In genomic region chr4:188971125-188971524, GRCh38 we compare ENCODE assay signal across 9 cellular contexts.
DNase-seq lines count a peak whose midpoint lies in the region; TF ChIP-seq lines count a peak whose summit lies in the region.
"Had no signal": no experiment of that assay in that cellular context is flagged by ENCODE, and none has a peak within 500 bp of the region (broad histone marks: within the 10 kb centered on the region; RNA-seq: fewer than 3 reads in every experiment).

No MANE protein-coding gene starts in this region.

- no peaks in the 10 kb centered on the region for H3K27me3 ChIP-seq in CD4-positive, alpha-beta memory T cell (ENCODE audit: insufficient read depth, low read length)
- H3K27me3 ChIP-seq in mesenchymal stem cell (ENCODE audit: control insufficient read depth in 1 of 2, insufficient read depth in 1 of 2, low read length in 2 of 2): no peaks in the 10 kb centered on the region
- H3K27me3 ChIP-seq: vagina had no signal

- no peak overlapping the region for H4K8ac ChIP-seq in mesenchymal stem cell (ENCODE audit: low read length)

- no peaks in the 10 kb centered on the region for H3K27me3 Mint-ChIP-seq in brain
- no peaks in the 10 kb centered on the region for H3K27me3 Mint-ChIP-seq in CD4-positive, alpha-beta memory T cell

- H3K4me1 Mint-ChIP-seq in brain: peaks cover 8% of the 10 kb centered on the region
- H3K4me1 Mint-ChIP-seq in CD4-positive, alpha-beta memory T cell: no peaks in the 10 kb centered on the region

- peak; percentile 26 to 40 for TF ChIP-seq CTCF in brain (conservative IDR thresholded peaks at IDR 0.05)

- CTCF ChIA-PET in CD4-positive, alpha-beta memory T cell (lab: Charles Lee; ENCODE audit: partially characterized antibody): no interaction called here

- no peak overlapping the region for H2AFZ ChIP-seq in mesenchymal stem cell (ENCODE audit: low read depth, low read length)

- DNase-seq in Daoy (ENCODE audit: low read depth): peak; percentile 4
- peak; percentile 55 for DNase-seq in NAMALWA (ENCODE audit: low spot score)
- peak; percentile 32 for DNase-seq in myocyte (ENCODE audit: low read depth)
- DNase-seq in CD4-positive, alpha-beta memory T cell: no peak
- no peak for DNase-seq in activated naive CD4-positive, alpha-beta T cell treated with anti-CD3 and anti-CD28 coated beads, Interleukin-2, amount 50 U/mL, for 16 hours
- DNase-seq in activated T-cell treated with anti-CD3 and anti-CD28 coated beads, Interleukin-2, amount 50 U/mL, for 48 hours: no peak
- no peak for DNase-seq in mesenchymal stem cell

- H3K4ac ChIP-seq in mesenchymal stem cell (ENCODE audit: low read depth in 1 of 2, low read length in 2 of 2): no peak overlapping the region

- no peak overlapping the region for H3K27ac Mint-ChIP-seq in brain
- no peak overlapping the region for H3K27ac Mint-ChIP-seq in CD4-positive, alpha-beta memory T cell

- no peak overlapping the region for H3K9ac ChIP-seq in mesenchymal stem cell (ENCODE audit: low read length)

- H2BK120ac ChIP-seq in mesenchymal stem cell (ENCODE audit: low read depth, low read length): no peak overlapping the region

- H2BK15ac ChIP-seq in mesenchymal stem cell (ENCODE audit: low read depth, poor library complexity, severe bottlenecking): no peak overlapping the region

- H3K79me1 ChIP-seq in mesenchymal stem cell (replicated peaks; ENCODE audit: low read length, poor library complexity, severe bottlenecking): no peaks in the 10 kb centered on the region

- no peak overlapping the region for H3K4me2 ChIP-seq in mesenchymal stem cell (ENCODE audit: low read length, poor library complexity, severe bottlenecking)

- H4K91ac ChIP-seq in mesenchymal stem cell (ENCODE audit: low read length): no peak overlapping the region

- no peak overlapping the region for H3K4me3 Mint-ChIP-seq in brain
- no peak overlapping the region for H3K4me3 Mint-ChIP-seq in CD4-positive, alpha-beta memory T cell

- POLR2A ChIA-PET in CD4-positive, alpha-beta memory T cell (lab: Charles Lee; ENCODE audit: partially characterized antibody): no interaction called here

- no peak overlapping the region for H3K18ac ChIP-seq in mesenchymal stem cell (ENCODE audit: low read depth in 1 of 2, low read length in 2 of 2)

- H3K36me3 ChIP-seq in CD4-positive, alpha-beta memory T cell (ENCODE audit: insufficient read depth, low read length): no peaks in the 10 kb centered on the region
- H3K36me3 ChIP-seq in mesenchymal stem cell (ENCODE audit: control insufficient read depth in 1 of 2, insufficient read depth in 2 of 2, low read depth in 1 of 2, low read length in 2 of 2): no peaks in the 10 kb centered on the region
- H3K36me3 ChIP-seq: vagina had no signal

- 38% methylated on average over 2 of the region's 3 CpGs for WGBS in mesenchymal stem cell

- H2BK5ac ChIP-seq in mesenchymal stem cell (ENCODE audit: low read depth, low read length, poor library complexity, severe bottlenecking): no peak overlapping the region

- H3K9me3 Mint-ChIP-seq in brain: peaks cover 0 to 12% (median 0%) of the 10 kb centered on the region in 5 experiments
- H3K9me3 Mint-ChIP-seq in CD4-positive, alpha-beta memory T cell: peaks cover 7 to 18% (median 11%) of the 10 kb centered on the region in 8 donors

- no peak overlapping the region for H2AK5ac ChIP-seq in mesenchymal stem cell (ENCODE audit: low read length, severe bottlenecking)

- no peak overlapping the region for H2BK12ac ChIP-seq in mesenchymal stem cell (ENCODE audit: low read length in 2 of 2)

- H3K23ac ChIP-seq in mesenchymal stem cell (ENCODE audit: low read length in 2 of 2): no peak overlapping the region

- no peaks in the 10 kb centered on the region for H3K36me3 Mint-ChIP-seq in brain
- no peaks in the 10 kb centered on the region for H3K36me3 Mint-ChIP-seq in CD4-positive, alpha-beta memory T cell

- no peak overlapping the region for H3K4me3 ChIP-seq in CD4-positive, alpha-beta memory T cell (ENCODE audit: low read length in 2 of 2)
- H3K4me3 ChIP-seq in mesenchymal stem cell (ENCODE audit: insufficient read depth in 1 of 2, low read depth in 1 of 2, low read length in 2 of 2): no peak overlapping the region
- H3K4me3 ChIP-seq: vagina had no signal

- no peaks in the 10 kb centered on the region for H3K4me1 ChIP-seq in CD4-positive, alpha-beta memory T cell (ENCODE audit: insufficient read depth, low read length)
- peaks cover 3% of the 10 kb centered on the region for H3K4me1 ChIP-seq in mesenchymal stem cell (ENCODE audit: control insufficient read depth, insufficient read depth, low read depth, low read length)
- H3K4me1 ChIP-seq: vagina had no signal

- H3K27ac ChIP-seq in CD4-positive, alpha-beta memory T cell (ENCODE audit: low read depth, low read length): no peak overlapping the region
- no peak overlapping the region for H3K27ac ChIP-seq in mesenchymal stem cell (ENCODE audit: low read length, poor library complexity, severe bottlenecking)
- H3K27ac ChIP-seq: vagina had no signal

- H3K14ac ChIP-seq in mesenchymal stem cell (ENCODE audit: low read length in 2 of 2): no peak overlapping the region

- intact Hi-C loops in CD4-positive, alpha-beta memory T cell (cut with micrococcal nuclease): no loop called here

- H3K9me3 ChIP-seq in CD4-positive, alpha-beta memory T cell (ENCODE audit: control insufficient read depth in 1 of 2, low read length in 2 of 2): no peaks in the 10 kb centered on the region
- H3K9me3 ChIP-seq in mesenchymal stem cell (ENCODE audit: control insufficient read depth, low read length): no peaks in the 10 kb centered on the region
- H3K9me3 ChIP-seq: vagina had no signal

Comparison
In these comparisons a context has a peak if more than half of its experiments do, and no peak if none do; other contexts are left out.
1. DNase-seq: peak in Daoy (single experiment), NAMALWA (single experiment) and myocyte (single experiment); none in CD4-positive, alpha-beta memory T cell (0 of 5), activated naive CD4-positive, alpha-beta T cell treated with anti-CD3 and anti-CD28 coated beads, Interleukin-2, amount 50 U/mL, for 16 hours (single experiment), activated T-cell treated with anti-CD3 and anti-CD28 coated beads, Interleukin-2, amount 50 U/mL, for 48 hours (0 of 2) and mesenchymal stem cell (single experiment).